9 cellular contexts compared by ENCODE assay signal in genomic region chr12:89880695-89881350, GRCh38.
A peak's percentile ranks its signal among the peaks of the same experiment; 100 is the strongest.
DNase-seq lines count a peak whose midpoint lies in the region; ATAC-seq, FAIRE-seq and TF ChIP-seq lines count a peak whose summit lies in the region.
"Had no signal": no experiment of that assay in that cellular context is flagged by ENCODE, and none has a peak within 500 bp of the region (broad histone marks: within the 10 kb centered on the region; RNA-seq: fewer than 3 reads in every experiment).

No MANE protein-coding gene starts in this region.

- TF ChIP-seq CTCF in ovary (IDR thresholded peaks at IDR 0.05), result no peak

- POLR2A ChIA-PET in activated CD4-positive, alpha-beta T cell treated with anti-CD3 and anti-CD28 coated beads, Interleukin-2, amount 10 ng/mL, durations not matched to agents 7 days and 5 days (lab: Charles Lee), result no interaction called here

- no peaks in the 10 kb centered on the region for H3K9me3 ChIP-seq in small intestine (ENCODE audit: control insufficient read depth, low read depth)
- no peaks in the 10 kb centered on the region for H3K9me3 ChIP-seq in ovary

- H3K27ac ChIP-seq in small intestine (ENCODE audit: low read depth in 1 of 2, low read length in 1 of 2), result peak overlapping the region; percentile 8 to 81
- H3K27ac ChIP-seq in ovary, result no peak overlapping the region
- H3K27ac ChIP-seq: C4-2B had no signal

- H3K4me3 ChIP-seq in small intestine (ENCODE audit: low read depth in 1 of 2, low read length in 2 of 2) (no peak overlapping the region), ovary (no peak overlapping the region)

- H3K27me3 Mint-ChIP-seq in activated CD4-positive, alpha-beta T cell treated with anti-CD3 and anti-CD28 coated beads, Interleukin-2, amount 10 ng/mL, durations not matched to agents 7 days and 5 days, result no peaks in the 10 kb centered on the region

- H3K27me3 ChIP-seq in small intestine (ENCODE audit: control insufficient read depth in 2 of 2, insufficient read depth in 2 of 2, low read length in 2 of 2) (no peaks in the 10 kb centered on the region), ovary (no peaks in the 10 kb centered on the region)

- CTCF ChIA-PET in activated CD4-positive, alpha-beta T cell treated with anti-CD3 and anti-CD28 coated beads, Interleukin-2, amount 10 ng/mL, durations not matched to agents 7 days and 5 days (lab: Charles Lee), result no interaction called here

- intact Hi-C loops in ovary (cut with DNase I), result no loop called here

- H3K36me3 Mint-ChIP-seq in activated CD4-positive, alpha-beta T cell treated with anti-CD3 and anti-CD28 coated beads, Interleukin-2, amount 10 ng/mL, durations not matched to agents 7 days and 5 days (ENCODE audit: low read depth), result peaks cover 19% of the 10 kb centered on the region

- ATAC-seq in HG03103 (IDR thresholded peaks at IDR 0.05; ENCODE audit: low read depth, unreplicated experiment), result peak; percentile 95

- H3K9me3 Mint-ChIP-seq in activated CD4-positive, alpha-beta T cell treated with anti-CD3 and anti-CD28 coated beads, Interleukin-2, amount 10 ng/mL, durations not matched to agents 7 days and 5 days, result peaks cover 14% of the 10 kb centered on the region

- no peak for TF ChIP-seq EP300 in ovary (IDR thresholded peaks at IDR 0.05)

- 48 to 67% (median 60%) methylated on average over 4 of the region's 4 CpGs for WGBS in small intestine, 3 donors
- 68 to 97% (median 90%) methylated on average over 4 of the region's 4 CpGs for WGBS in ovary, 3 donors

- no peaks in the 10 kb centered on the region for H3K4me1 ChIP-seq in small intestine (ENCODE audit: control insufficient read depth in 2 of 2, insufficient read depth in 1 of 2, low read depth in 1 of 2, low read length in 1 of 2)
- peaks cover 1% of the 10 kb centered on the region for H3K4me1 ChIP-seq in ovary (ENCODE audit: insufficient read depth)

- H3K4me3 Mint-ChIP-seq in activated CD4-positive, alpha-beta T cell treated with anti-CD3 and anti-CD28 coated beads, Interleukin-2, amount 10 ng/mL, durations not matched to agents 7 days and 5 days, result peak overlapping the region; percentile 18

- no peak for TF ChIP-seq POLR2A in ovary (IDR thresholded peaks at IDR 0.05)

- no peak for FAIRE-seq in small intestine (lab: Jason Lieb, UNC)

- peak; percentile 45 for DNase-seq in stimulated activated CD4-positive, alpha-beta T cell treated with anti-CD3 and anti-CD28 coated beads, Interleukin-1b, Interleukin-23, amount 100 ng/mL, for 48 hours
- no peak for DNase-seq in stimulated activated CD4-positive, alpha-beta T cell treated with anti-CD3 and anti-CD28 coated beads, Interleukin-4, amount 100 ng/mL, for 1 hour
- peak; percentile 70 for DNase-seq in activated CD4-positive, alpha-beta T cell treated with anti-CD3 and anti-CD28 coated beads, Interleukin-2, amount 10 ng/mL, durations not matched to agents 7 days and 5 days
- DNase-seq in small intestine (peak; percentile 66), ovary (no peak), NCI-H345 treated with DMSO at 0.1 percent for 48 hours (lab: John Stamatoyannopoulos, UW; ENCODE audit: unreplicated experiment) (no peak), glomerular visceral epithelial cell (ENCODE audit: extremely low spot score) (no peak)

- H3K36me3 ChIP-seq in small intestine (ENCODE audit: control insufficient read depth in 2 of 2, insufficient read depth in 2 of 2, low read length in 2 of 2) (no peaks in the 10 kb centered on the region), ovary (no peaks in the 10 kb centered on the region)

- peak overlapping the region; percentile 91 for H3K27ac Mint-ChIP-seq in activated CD4-positive, alpha-beta T cell treated with anti-CD3 and anti-CD28 coated beads, Interleukin-2, amount 10 ng/mL, durations not matched to agents 7 days and 5 days

- peaks cover 35% of the 10 kb centered on the region for H3K4me1 Mint-ChIP-seq in activated CD4-positive, alpha-beta T cell treated with anti-CD3 and anti-CD28 coated beads, Interleukin-2, amount 10 ng/mL, durations not matched to agents 7 days and 5 days

Comparison
In these comparisons a context has a peak if more than half of its experiments do, and no peak if none do; other contexts are left out.
1. DNase-seq: peak in stimulated activated CD4-positive, alpha-beta T cell treated with anti-CD3 and anti-CD28 coated beads, Interleukin-1b, Interleukin-23, amount 100 ng/mL, for 48 hours (single experiment), activated CD4-positive, alpha-beta T cell treated with anti-CD3 and anti-CD28 coated beads, Interleukin-2, amount 10 ng/mL, durations not matched to agents 7 days and 5 days (single experiment) and small intestine (single experiment); none in stimulated activated CD4-positive, alpha-beta T cell treated with anti-CD3 and anti-CD28 coated beads, Interleukin-4, amount 100 ng/mL, for 1 hour (single experiment), ovary (0 of 5), NCI-H345 treated with DMSO at 0.1 percent for 48 hours (single experiment) and glomerular visceral epithelial cell (single experiment).
2. H3K27ac ChIP-seq: peak in small intestine (2 of 2); none in ovary (0 of 2).